ENCODE assay signal across 28 cellular contexts in genomic region chr18:3025544-3025943, GRCh38.
"Had no signal": no experiment of that assay in that cellular context is flagged by ENCODE, and none has a peak within 500 bp of the region (broad histone marks: within the 10 kb centered on the region; RNA-seq: fewer than 3 reads in every experiment).

No MANE protein-coding gene starts in this region.

- H3K27me3 ChIP-seq: ascending aorta, breast epithelium, esophagus muscularis mucosa, foreskin keratinocyte, gastrocnemius medialis had no signal

- H3K36me3 ChIP-seq: ascending aorta, breast epithelium, esophagus muscularis mucosa, gastrocnemius medialis had no signal

- H3K4me1 ChIP-seq: breast epithelium, foreskin keratinocyte, gastrocnemius medialis had no signal

- ATAC-seq: activated CD4-positive, alpha-beta T cell treated with anti-CD3 and anti-CD28 coated beads for 36 hours; activated CD8-positive, alpha-beta memory T cell treated with anti-CD3 and anti-CD28 coated beads, Interleukin-2, amount 10 ng/mL, durations not matched to agents 7 days and 5 days; activated CD8-positive, alpha-beta T cell treated with anti-CD3 and anti-CD28 coated beads, Interleukin-2, amount 10 ng/mL, durations not matched to agents 7 days and 5 days; activated naive CD4-positive, alpha-beta T cell treated with anti-CD3 and anti-CD28 coated beads, Interleukin-2, amount 50 U/mL, for 72 hours; effector memory CD8-positive, alpha-beta T cell; foreskin keratinocyte; gastrocnemius medialis; T-helper 17 cell had no signal

- H3K27ac ChIP-seq: ascending aorta, esophagus muscularis mucosa, foreskin keratinocyte, gastrocnemius medialis had no signal

- H3K9me3 ChIP-seq: ascending aorta, breast epithelium, esophagus muscularis mucosa, gastrocnemius medialis had no signal

- DNase-seq: activated CD4-positive, alpha-beta memory T cell treated with anti-CD3 and anti-CD28 coated beads for 36 hours; activated CD4-positive, alpha-beta T cell treated with anti-CD3 and anti-CD28 coated beads for 36 hours; activated CD4-positive, alpha-beta T cell treated with anti-CD3 and anti-CD28 coated beads, Interleukin-2, amount 10 ng/mL, durations not matched to agents 24 days and 14 days; activated CD4-positive, CD25-positive, alpha-beta regulatory T cell; activated CD4-positive, CD25-positive, alpha-beta regulatory T cell treated with anti-CD3 and anti-CD28 coated beads, Interleukin-2, amount 50 U/mL, for 72 hours; activated CD8-positive, alpha-beta memory T cell treated with anti-CD3 and anti-CD28 coated beads, Interleukin-2, amount 10 ng/mL, durations not matched to agents 7 days and 5 days; activated CD8-positive, alpha-beta memory T cell treated with anti-CD3 and anti-CD28 coated beads, Interleukin-2, amount 50 U/mL, for 4 hours; activated CD8-positive, alpha-beta T cell treated with anti-CD3 and anti-CD28 coated beads, Interleukin-2, amount 10 ng/mL, durations not matched to agents 7 days and 5 days; activated gamma-delta T cell; activated naive CD4-positive, alpha-beta T cell; activated naive CD4-positive, alpha-beta T cell treated with anti-CD3 and anti-CD28 coated beads, Interleukin-2, amount 10 ng/mL, durations not matched to agents 7 days and 5 days; activated naive CD8-positive, alpha-beta T cell treated with anti-CD3 and anti-CD28 coated beads, Interleukin-2, amount 10 ng/mL, durations not matched to agents 7 days and 5 days; activated T-cell treated with anti-CD3 and anti-CD28 coated beads, Interleukin-2, amount 50 U/mL, for 1 hour; activated T-cell treated with anti-CD3 and anti-CD28 coated beads, Interleukin-2, amount 50 U/mL, for 48 hours; cortex of kidney; dermis blood vessel endothelial cell; effector CD4-positive, alpha-beta T cell; effector memory CD8-positive, alpha-beta T cell; erythroblast; foreskin keratinocyte; gastrocnemius medialis; T-helper 1 cell; T-helper 17 cell; T1000 had no signal

- H3K4me3 ChIP-seq: ascending aorta, breast epithelium, esophagus muscularis mucosa, gastrocnemius medialis had no signal
